2 cellular contexts compared by ENCODE assay signal in genomic region chr4:161952382-161952781, GRCh38.
TF ChIP-seq lines count a peak whose summit lies in the region.

No MANE protein-coding gene starts in this region.

TF ChIP-seq in HCT116, 20 proteins besides CTCF, POLR2A, EP300 and RAD21:
- TF ChIP-seq SIN3A (IDR thresholded peaks at IDR 0.05; ENCODE audit: low read depth) = no peak
- no peak for TF ChIP-seq CEBPB (IDR thresholded peaks at IDR 0.05; ENCODE audit: low read depth)
- no peak for TF ChIP-seq ZNF274 (IDR thresholded peaks at IDR 0.05; ENCODE audit: low read depth, low read length)
- no peak for TF ChIP-seq YY1 (IDR thresholded peaks at IDR 0.05; ENCODE audit: extremely low read depth, insufficient replicate concordance, low read depth, low read length)
- TF ChIP-seq SRF (IDR thresholded peaks at IDR 0.05; ENCODE audit: low read depth) = no peak
- no peak for TF ChIP-seq FOSL1 (IDR thresholded peaks at IDR 0.05; ENCODE audit: low read depth)
- no peak for TF ChIP-seq TCF7L2 (IDR thresholded peaks at IDR 0.05; ENCODE audit: borderline replicate concordance, extremely low read depth, insufficient read depth, insufficient read length)
- no peak for TF ChIP-seq ATF3 (IDR thresholded peaks at IDR 0.05)
- TF ChIP-seq ZBTB33 (IDR thresholded peaks at IDR 0.05; ENCODE audit: extremely low read depth, insufficient replicate concordance, low read length) = no peak
- TF ChIP-seq REST (IDR thresholded peaks at IDR 0.05; ENCODE audit: low read depth) = no peak
- TF ChIP-seq EGR1 (IDR thresholded peaks at IDR 0.05; ENCODE audit: low read depth) = no peak
- TF ChIP-seq EZH2phosphoT487 (IDR thresholded peaks at IDR 0.05; ENCODE audit: borderline replicate concordance) = no peak
- TF ChIP-seq ZFX (IDR thresholded peaks at IDR 0.05) = no peak
- no peak for TF ChIP-seq CBX3 (IDR thresholded peaks at IDR 0.05; ENCODE audit: low read depth)
- TF ChIP-seq ELF1 (IDR thresholded peaks at IDR 0.05; ENCODE audit: borderline replicate concordance, low read depth) = no peak

TF ChIP-seq in endothelial cell of umbilical vein, 7 proteins besides CTCF, POLR2A, EP300 and RAD21:
- no peak for TF ChIP-seq MAX (IDR thresholded peaks at IDR 0.05; ENCODE audit: insufficient read depth, insufficient read length)
- TF ChIP-seq GATA2 (IDR thresholded peaks at IDR 0.05; ENCODE audit: insufficient read depth, insufficient read length, low read depth, low read length) = no peak
- TF ChIP-seq FOS (IDR thresholded peaks at IDR 0.05; ENCODE audit: borderline replicate concordance, insufficient read depth, low read length) = no peak
- no peak for TF ChIP-seq POLR2AphosphoS5 (IDR thresholded peaks at IDR 0.05; ENCODE audit: insufficient read depth, low read depth, low read length)
- no peak for TF ChIP-seq EZH2 (IDR thresholded peaks at IDR 0.05; ENCODE audit: borderline replicate concordance, low read depth, low read length, severe bottlenecking)
- no peak for TF ChIP-seq JUN (IDR thresholded peaks at IDR 0.05; ENCODE audit: borderline replicate concordance, insufficient read depth, insufficient read length, low read depth)
- no peak for TF ChIP-seq MYC (IDR thresholded peaks at IDR 0.05; ENCODE audit: low read depth, low read length)
